ENCODE assay signal across 31 cellular contexts in genomic region chr4:92629302-92629701, GRCh38.
"Had no signal": no experiment of that assay in that cellular context is flagged by ENCODE, and none has a peak within 500 bp of the region (broad histone marks: within the 10 kb centered on the region; RNA-seq: fewer than 3 reads in every experiment).

No MANE protein-coding gene starts in this region.

- H2AFZ ChIP-seq: PC-9 had no signal

- DNase-seq: Kasumi-1, KG1, MG63, NCI-H1048, NCI-H1092 treated with DMSO at 0.1 percent for 48 hours, NCI-H1105 treated with DMSO at 0.1 percent for 48 hours, NCI-H1436, NCI-H146, NCI-H1694, NCI-H187, NCI-H1930, NCI-H2029 treated with DMSO at 0.1 percent for 48 hours, NCI-H2081 treated with DMSO at 0.1 percent for 48 hours, NCI-H2107, NCI-H345, NCI-H446, NCI-H510A treated with DMSO at 0.1 percent for 48 hours, NCI-H524 treated with DMSO at 0.1 percent for 48 hours, NCI-H526 treated with DMSO at 0.1 percent for 48 hours, NCI-H748 treated with DMSO at 0.1 percent for 48 hours, NCI-H82, PC-9, SHP77, SIG-M5, SJCRH30 had no signal

- H3K4me3 ChIP-seq: K562, MG63, PC-9, SJCRH30, SK-N-MC had no signal

- H3K9me3 ChIP-seq: MG63, SJCRH30 had no signal

- H3K36me3 ChIP-seq: MG63, SJCRH30 had no signal

- H3K27me3 ChIP-seq: MG63, SJCRH30 had no signal

- H3K27ac ChIP-seq: PC-9, RWPE1, SJCRH30, SK-N-MC had no signal

- ATAC-seq: K562, Panc1, Right ventricle myocardium inferior, SK-N-SH treated with all-trans-retinoic acid at 6 μM for 48 hours had no signal

- H3K4me2 ChIP-seq: PC-9 had no signal
